Comparison of ENCODE assay signal across 1 cellular context in the genomic region with DNA sequence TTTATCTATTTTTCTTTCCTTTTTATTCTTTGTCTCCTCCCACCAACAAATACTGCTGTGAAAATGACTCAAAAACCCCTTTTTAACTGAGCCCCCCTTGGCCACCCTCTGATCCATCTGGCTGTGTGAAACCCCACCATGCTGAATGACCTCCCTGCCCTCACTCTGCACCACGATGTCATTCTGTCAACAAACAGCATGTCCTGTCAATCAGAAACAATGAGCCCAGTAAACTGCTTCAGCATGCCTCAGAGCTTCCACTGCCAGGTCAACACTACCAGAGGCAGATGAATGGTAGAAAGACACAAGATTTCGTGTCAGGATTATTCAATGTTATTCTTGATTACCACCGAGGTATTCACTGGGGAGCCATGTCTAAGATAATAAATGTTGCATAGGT.
TF ChIP-seq lines count a peak whose summit lies in the region.

No MANE protein-coding gene starts in this region.

TF ChIP-seq in neural cell, 6 proteins besides CTCF, POLR2A, EP300 and RAD21 (continued from another document):
- TF ChIP-seq, protein P1, sequence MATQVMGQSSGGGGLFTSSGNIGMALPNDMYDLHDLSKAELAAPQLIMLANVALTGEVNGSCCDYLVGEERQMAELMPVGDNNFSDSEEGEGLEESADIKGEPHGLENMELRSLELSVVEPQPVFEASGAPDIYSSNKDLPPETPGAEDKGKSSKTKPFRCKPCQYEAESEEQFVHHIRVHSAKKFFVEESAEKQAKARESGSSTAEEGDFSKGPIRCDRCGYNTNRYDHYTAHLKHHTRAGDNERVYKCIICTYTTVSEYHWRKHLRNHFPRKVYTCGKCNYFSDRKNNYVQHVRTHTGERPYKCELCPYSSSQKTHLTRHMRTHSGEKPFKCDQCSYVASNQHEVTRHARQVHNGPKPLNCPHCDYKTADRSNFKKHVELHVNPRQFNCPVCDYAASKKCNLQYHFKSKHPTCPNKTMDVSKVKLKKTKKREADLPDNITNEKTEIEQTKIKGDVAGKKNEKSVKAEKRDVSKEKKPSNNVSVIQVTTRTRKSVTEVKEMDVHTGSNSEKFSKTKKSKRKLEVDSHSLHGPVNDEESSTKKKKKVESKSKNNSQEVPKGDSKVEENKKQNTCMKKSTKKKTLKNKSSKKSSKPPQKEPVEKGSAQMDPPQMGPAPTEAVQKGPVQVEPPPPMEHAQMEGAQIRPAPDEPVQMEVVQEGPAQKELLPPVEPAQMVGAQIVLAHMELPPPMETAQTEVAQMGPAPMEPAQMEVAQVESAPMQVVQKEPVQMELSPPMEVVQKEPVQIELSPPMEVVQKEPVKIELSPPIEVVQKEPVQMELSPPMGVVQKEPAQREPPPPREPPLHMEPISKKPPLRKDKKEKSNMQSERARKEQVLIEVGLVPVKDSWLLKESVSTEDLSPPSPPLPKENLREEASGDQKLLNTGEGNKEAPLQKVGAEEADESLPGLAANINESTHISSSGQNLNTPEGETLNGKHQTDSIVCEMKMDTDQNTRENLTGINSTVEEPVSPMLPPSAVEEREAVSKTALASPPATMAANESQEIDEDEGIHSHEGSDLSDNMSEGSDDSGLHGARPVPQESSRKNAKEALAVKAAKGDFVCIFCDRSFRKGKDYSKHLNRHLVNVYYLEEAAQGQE (IDR thresholded peaks at IDR 0.05; ENCODE audit: borderline replicate concordance): peak; percentile 25
